In the genomic region with DNA sequence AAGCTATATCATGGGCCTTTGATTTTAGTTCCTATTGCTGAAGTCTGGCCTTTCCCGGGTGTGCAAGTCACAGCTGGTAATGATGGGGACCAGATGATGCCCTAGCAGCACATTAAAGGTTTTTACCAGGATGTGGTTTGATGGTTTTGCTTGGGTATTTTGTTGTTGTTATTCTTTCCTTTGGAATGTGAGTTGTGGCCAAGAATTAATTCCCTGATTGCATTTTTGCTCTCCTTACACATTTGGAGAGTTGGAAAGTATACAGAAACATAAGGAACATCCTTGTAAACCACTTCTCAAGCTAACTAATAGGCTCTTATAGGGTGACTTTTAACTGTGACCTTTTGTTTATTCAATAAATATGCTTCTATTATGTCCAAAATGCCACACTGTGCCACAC, we compare ENCODE assay signal across 15 cellular contexts.
DNase-seq lines count a peak whose midpoint lies in the region; TF ChIP-seq lines count a peak whose summit lies in the region.
"Had no signal": no experiment of that assay in that cellular context is flagged by ENCODE, and none has a peak within 500 bp of the region (broad histone marks: within the 10 kb centered on the region; RNA-seq: fewer than 3 reads in every experiment).

No MANE protein-coding gene starts in this region.

- intact Hi-C loops in posterior vena cava (cut with DNase I): no loop called here

- no peak overlapping the region for H3K4me3 ChIP-seq in AG04449 (ENCODE audit: low read depth, low read length)
- H3K4me3 ChIP-seq: gastrocnemius medialis, GM23338, tibial nerve had no signal

- DNase-seq in AG04449 (ENCODE audit: low read depth, low spot score): peak; percentile 84
- DNase-seq in HS-5 (ENCODE audit: low read depth): peak; percentile 96
- peak; percentile 91 for DNase-seq in astrocyte of the hippocampus (ENCODE audit: low read depth, low spot score)
- DNase-seq in hepatic stellate cell (ENCODE audit: low spot score): peak; percentile 15
- DNase-seq in posterior vena cava (ENCODE audit: low spot score): no peak
- no peak for DNase-seq in NCI-H2029 treated with DMSO at 0.1 percent for 48 hours (lab: John Stamatoyannopoulos, UW)
- DNase-seq in Ammon's horn (ENCODE audit: low spot score): no peak
- no peak for DNase-seq in T-helper 1 cell
- DNase-seq: cerebellar nuclear complex, DMS53, gastrocnemius medialis, left cardiac atrium, NCI-H1105 treated with DMSO at 0.1 percent for 48 hours had no signal

- POLR2A ChIA-PET in AG04449 (lab: Yijun Ruan, JAX): interaction anchor here (0.6 to 0.9 kb wide), 3 partner anchors 93 to 745 kb away, joined by 3 to 5 read pairs (median 3); no protein-coding TSS in a partner anchor

- CTCF ChIA-PET in AG04449 (lab: Yijun Ruan, JAX): interaction anchor here (2.4 kb wide), 1 partner anchor 25 kb away, joined by 7 read pairs; no protein-coding TSS in a partner anchor

- no peak for TF ChIP-seq CTCF in AG04449 (IDR thresholded peaks at IDR 0.05; ENCODE audit: insufficient read depth, low read length, missing control alignments)

Comparison
In these comparisons a context has a peak if more than half of its experiments do, and no peak if none do; other contexts are left out.
1. DNase-seq: peak in AG04449 (single experiment), HS-5 (single experiment), astrocyte of the hippocampus (single experiment) and hepatic stellate cell (single experiment); none in posterior vena cava (single experiment), NCI-H2029 treated with DMSO at 0.1 percent for 48 hours (single experiment), Ammon's horn (single experiment) and T-helper 1 cell (0 of 5).